ENCODE assay signal across 1 cellular context in the genomic region with DNA sequence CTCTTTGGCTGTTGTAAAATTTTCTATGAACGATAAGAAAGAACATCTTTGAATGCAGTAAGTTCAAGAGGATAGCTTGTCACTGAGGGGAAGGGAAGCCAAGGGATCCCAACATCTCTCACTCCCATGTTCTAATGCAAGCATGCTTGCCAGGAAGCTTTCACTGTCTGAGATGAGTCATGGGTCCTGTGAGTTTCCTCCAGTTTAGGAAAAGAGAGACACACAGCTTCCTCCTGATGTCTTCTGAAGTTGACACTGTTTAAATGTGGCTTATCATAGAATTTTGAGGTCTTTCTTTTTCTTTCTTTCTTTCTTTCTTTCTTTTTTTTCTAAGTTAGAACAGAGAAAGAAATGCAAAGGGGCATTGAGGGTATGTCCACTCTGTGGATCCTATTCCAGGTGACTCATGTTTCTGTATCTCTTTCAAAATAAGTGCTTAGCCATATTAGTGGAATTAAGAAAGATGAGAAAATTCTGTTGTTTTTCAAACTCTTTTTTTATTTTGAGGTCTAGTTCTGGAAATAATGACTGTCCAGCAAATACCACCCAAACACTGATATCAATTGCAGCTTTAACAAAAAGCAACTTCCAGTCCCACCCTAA.
TF ChIP-seq lines count a peak whose summit lies in the region.

No MANE protein-coding gene starts in this region.

TF ChIP-seq in GM23338, 12 proteins besides CTCF, POLR2A, EP300 and RAD21 (continued from another document):
- TF ChIP-seq STAT1 (IDR thresholded peaks at IDR 0.05; ENCODE audit: unreplicated experiment), result no peak
- no peak for TF ChIP-seq ZNF331 (CRISPR knock-in tag; IDR thresholded peaks at IDR 0.05; ENCODE audit: low read depth)
